Comparison of ENCODE assay signal across 1 cellular context in the genomic region with DNA sequence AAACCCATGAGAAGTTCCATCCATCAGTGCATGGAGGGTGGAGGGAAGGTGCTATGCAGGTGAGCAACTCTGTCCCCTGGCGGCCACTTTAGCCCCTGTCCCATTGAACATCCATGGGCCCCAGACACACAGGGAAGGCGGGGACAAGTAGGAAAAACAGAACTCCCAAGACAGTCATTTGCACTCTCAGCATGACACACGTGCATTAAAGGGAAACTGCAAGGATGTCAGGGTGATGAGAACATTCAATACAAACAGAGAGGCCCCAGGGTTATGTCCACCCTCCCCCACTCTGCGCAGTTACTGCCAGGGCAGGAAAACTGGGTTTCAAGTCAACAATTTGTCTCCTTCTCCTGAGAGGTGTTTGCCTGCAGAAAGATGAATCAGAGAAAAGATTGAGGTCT.
TF ChIP-seq lines count a peak whose summit lies in the region.

No MANE protein-coding gene starts in this region.

TF ChIP-seq in K562, 482 proteins besides CTCF, POLR2A, EP300 and RAD21:
- TF ChIP-seq ASH1L (IDR thresholded peaks at IDR 0.05; ENCODE audit: borderline replicate concordance, low read depth, partially characterized antibody): no peak
- 0 out of 2 replicates have a peak, but pooled peaks have one; percentile 21 for TF ChIP-seq SMC3 (conservative IDR thresholded peaks at IDR 0.05; ENCODE audit: insufficient read depth, low read depth, low read length)
- peak; percentile 91 for TF ChIP-seq ZNF41 (CRISPR knock-in tag; conservative IDR thresholded peaks at IDR 0.05)
- no peak for TF ChIP-seq MED1 (CRISPR knock-in tag; IDR thresholded peaks at IDR 0.05; ENCODE audit: borderline replicate concordance)
